In genomic region chr21:42364304-42364865, GRCh38 we compare ENCODE assay signal across 21 cellular contexts. TPM values are rescaled to one million over a fixed set of nuclear protein-coding genes. Genes with fewer than 3 reads are reported as not detected.
A peak's percentile ranks its signal among the peaks of the same experiment; 100 is the strongest.
DNase-seq lines count a peak whose midpoint lies in the region; ATAC-seq and TF ChIP-seq lines count a peak whose summit lies in the region.
"Had no signal": no experiment of that assay in that cellular context is flagged by ENCODE, and none has a peak within 500 bp of the region (broad histone marks: within the 10 kb centered on the region; RNA-seq: fewer than 3 reads in every experiment).

No MANE protein-coding gene starts in this region.

- no peak for ATAC-seq in HG03439 (IDR thresholded peaks at IDR 0.05; ENCODE audit: unreplicated experiment)
- ATAC-seq: CD8-positive, alpha-beta T cell had no signal

- H3K27ac ChIP-seq in WERI-Rb-1 = peak overlapping the region; percentile 98
- H3K27ac ChIP-seq in suprapubic skin = no peak overlapping the region
- no peak overlapping the region for H3K27ac ChIP-seq in vagina
- H3K27ac ChIP-seq: GM23248 had no signal

- no peak for TF ChIP-seq EP300 in suprapubic skin (IDR thresholded peaks at IDR 0.05)

- peak overlapping the region; percentile 44 for H3K4me3 ChIP-seq in WERI-Rb-1 (ENCODE audit: low read depth, low read length)
- H3K4me3 ChIP-seq in suprapubic skin = no peak overlapping the region
- H3K4me3 ChIP-seq in vagina = no peak overlapping the region
- H3K4me3 ChIP-seq: GM23248 had no signal

- no peaks in the 10 kb centered on the region for H3K4me1 ChIP-seq in suprapubic skin
- H3K4me1 ChIP-seq in vagina = no peaks in the 10 kb centered on the region

- H3K9me3 ChIP-seq in WERI-Rb-1 (ENCODE audit: severe bottlenecking) = peaks cover 7% of the 10 kb centered on the region
- H3K9me3 ChIP-seq in suprapubic skin = no peaks in the 10 kb centered on the region
- H3K9me3 ChIP-seq in vagina = no peaks in the 10 kb centered on the region

- no peak for TF ChIP-seq CTCF in WERI-Rb-1 (IDR thresholded peaks at IDR 0.05; ENCODE audit: low read depth, low read length)
- TF ChIP-seq CTCF in suprapubic skin (IDR thresholded peaks at IDR 0.05) = no peak
- TF ChIP-seq CTCF in vagina (IDR thresholded peaks at IDR 0.05) = no peak

- intact Hi-C loops in vagina (cut with DNase I) = no loop called here

- H3K36me3 ChIP-seq in WERI-Rb-1 (no peaks in the 10 kb centered on the region), suprapubic skin (no peaks in the 10 kb centered on the region), vagina (no peaks in the 10 kb centered on the region)

- peak; percentile 15 for DNase-seq in NCI-H2171 treated with DMSO at 0.1 percent for 48 hours (lab: John Stamatoyannopoulos, UW)
- DNase-seq in NCI-H2171 (lab: John Stamatoyannopoulos, UW) = no peak
- peak; percentile 21 for DNase-seq in NOMO-1 treated with dmso at 0.1 percent for 144 hours (lab: John Stamatoyannopoulos, UW; ENCODE audit: unreplicated experiment)
- peak; percentile 80 for DNase-seq in WERI-Rb-1
- no peak for DNase-seq in suprapubic skin (ENCODE audit: low spot score in 2 of 2)
- DNase-seq in vagina (ENCODE audit: extremely low spot score in 2 of 2) = no peak
- DNase-seq in NCI-H2081 (lab: John Stamatoyannopoulos, UW) = no peak
- DNase-seq: CD8-positive, alpha-beta T cell; DND-41; GDM1; GM23248; MM.1S; NCI-H1417 treated with DMSO at 0.1 percent for 48 hours; NCI-H1930; NCI-H510A; NCI-H774; SHP77 treated with DMSO at 0.1 percent for 48 hours; SW 1271 had no signal

- 81% methylated on average over 9 of the region's 13 CpGs for WGBS in suprapubic skin

- TF ChIP-seq POLR2A in suprapubic skin (IDR thresholded peaks at IDR 0.05) (no peak), vagina (IDR thresholded peaks at IDR 0.05) (no peak)

- H3K27me3 ChIP-seq in WERI-Rb-1 (ENCODE audit: insufficient read depth, low read depth, severe bottlenecking) = no peaks in the 10 kb centered on the region
- H3K27me3 ChIP-seq in suprapubic skin = peaks cover 40% of the 10 kb centered on the region
- H3K27me3 ChIP-seq in vagina = no peaks in the 10 kb centered on the region

RNA-seq across cellular contexts. Expression of gene TFF1, which starts 1.9 kb away (rescaled TPM):
- not detected for total RNA-seq in suprapubic skin
- not detected for total RNA-seq in vagina
- total RNA-seq: A172; CD8-positive, alpha-beta T cell; GM23248; RPMI7951 had no signal

RNA-seq across cellular contexts. Expression of gene TFF2, which starts 13.6 kb away (rescaled TPM):
- total RNA-seq in suprapubic skin (not detected), vagina (not detected)
- total RNA-seq: A172; CD8-positive, alpha-beta T cell; GM23248; RPMI7951 had no signal

RNA-seq across cellular contexts. Expression of gene TMPRSS3, which starts 31.5 kb away (rescaled TPM):
- total RNA-seq in suprapubic skin = 1 to 10 TPM in 2 of 4 donors, under 1 TPM in 1, not detected in 1; 0.34 to 1.6 (median 1.0) TPM
- 0.25 TPM for total RNA-seq in vagina
- total RNA-seq: GM23248, RPMI7951 had no signal

RNA-seq across cellular contexts. Expression of gene UBASH3A, which starts 39.3 kb away (rescaled TPM):
- total RNA-seq in suprapubic skin = 1 to 10 TPM in 1 of 4 donors, under 1 TPM in 2, not detected in 1; 0.36 to 1.0 (median 0.47) TPM
- total RNA-seq in vagina = 6.4 TPM
- total RNA-seq: A172, GM23248, RPMI7951 had no signal

RNA-seq across cellular contexts. Expression of gene TFF3, which starts 49.2 kb away (rescaled TPM):
- total RNA-seq in suprapubic skin (1 to 10 TPM in 3 of 4 donors, not detected in 1; 1.9 to 8.0 (median 5.5) TPM), vagina (31.9 TPM)
- total RNA-seq: A172; CD8-positive, alpha-beta T cell; GM23248 had no signal

Comparison
In these comparisons a context has a peak if more than half of its experiments do, and no peak if none do; other contexts are left out.
1. DNase-seq: peak in NCI-H2171 treated with DMSO at 0.1 percent for 48 hours (single experiment), NOMO-1 treated with dmso at 0.1 percent for 144 hours (single experiment) and WERI-Rb-1 (single experiment); none in NCI-H2171 (single experiment), suprapubic skin (0 of 2), vagina (0 of 2) and NCI-H2081 (0 of 2).